ENCODE assay signal across 1 cellular context in genomic region chr5:53480474-53481353, GRCh38.
TF ChIP-seq lines count a peak whose summit lies in the region.

Gene FST, plus strand, starts transcription at chr5:53480629. Its CDS starts 163 bp downstream, at chr5:53480792.

TF ChIP-seq in A549, 52 proteins besides CTCF, POLR2A, EP300 and RAD21 (continued from another document):
- TF ChIP-seq HMGXB4 (CRISPR knock-in tag; IDR thresholded peaks at IDR 0.05; ENCODE audit: borderline replicate concordance) (no peak), NFE2L2 (conservative IDR thresholded peaks at IDR 0.05; ENCODE audit: low read length) (no peak), FOSB (CRISPR knock-in tag; IDR thresholded peaks at IDR 0.05) (no peak), MAFK (IDR thresholded peaks at IDR 0.05; ENCODE audit: partially characterized antibody) (no peak), EHMT2 (IDR thresholded peaks at IDR 0.05; ENCODE audit: low read depth) (no peak), POLR2AphosphoS2 (conservative IDR thresholded peaks at IDR 0.05; ENCODE audit: low read length) (no peak), SMC3 (IDR thresholded peaks at IDR 0.05) (no peak)
